2 cellular contexts compared by ENCODE assay signal in the genomic region with DNA sequence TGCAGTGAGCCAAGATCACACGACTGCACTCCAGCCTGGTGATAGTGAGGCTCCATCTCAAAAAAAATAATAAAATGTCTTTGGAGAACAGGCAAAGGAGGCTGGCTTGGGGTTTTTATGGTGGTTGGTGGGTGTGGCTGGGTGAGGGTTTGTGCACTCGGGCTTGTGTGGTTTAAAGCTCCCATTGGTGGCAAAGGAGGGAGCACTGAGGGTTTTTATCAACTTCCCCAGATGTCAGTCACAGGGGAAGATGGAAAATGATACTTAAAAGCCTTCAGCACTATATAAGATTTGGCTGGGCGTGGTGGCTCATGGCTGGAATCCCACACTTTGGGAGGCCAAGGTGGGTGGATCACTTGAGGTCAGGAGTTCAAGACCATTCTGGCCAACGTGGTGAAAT.
TF ChIP-seq lines count a peak whose summit lies in the region.

No MANE protein-coding gene starts in this region.

TF ChIP-seq in K562, 482 proteins besides CTCF, POLR2A, EP300 and RAD21 (continues in another document):
- peak; percentile 68 for TF ChIP-seq ARID1B (IDR thresholded peaks at IDR 0.05)
- TF ChIP-seq ZNF324 (CRISPR knock-in tag; IDR thresholded peaks at IDR 0.05): no peak
- TF ChIP-seq ZNF3 (CRISPR knock-in tag; IDR thresholded peaks at IDR 0.05): no peak
- TF ChIP-seq KDM1A (IDR thresholded peaks at IDR 0.05): 0 out of 4 replicates have a peak, but pooled peaks of 1 of the 2 experiments have one; percentile 46
- TF ChIP-seq PTRF (tag; IDR thresholded peaks at IDR 0.05): no peak
- 0 out of 2 replicates have a peak, but pooled peaks have one; percentile 26 for TF ChIP-seq KLF1 (tag; IDR thresholded peaks at IDR 0.05)
- TF ChIP-seq POLR3A (IDR thresholded peaks at IDR 0.05; ENCODE audit: borderline replicate concordance, extremely low read depth, insufficient read depth, insufficient read length): no peak
- TF ChIP-seq FOS (IDR thresholded peaks at IDR 0.05; ENCODE audit: extremely low read depth, insufficient read length): no peak
- peak; percentile 71; the same call in 1 of the 2 replicates for TF ChIP-seq CTBP1 (IDR thresholded peaks at IDR 0.05; ENCODE audit: borderline replicate concordance)
- TF ChIP-seq TAF9B (IDR thresholded peaks at IDR 0.05; ENCODE audit: partially characterized antibody): no peak
- TF ChIP-seq, protein P1, sequence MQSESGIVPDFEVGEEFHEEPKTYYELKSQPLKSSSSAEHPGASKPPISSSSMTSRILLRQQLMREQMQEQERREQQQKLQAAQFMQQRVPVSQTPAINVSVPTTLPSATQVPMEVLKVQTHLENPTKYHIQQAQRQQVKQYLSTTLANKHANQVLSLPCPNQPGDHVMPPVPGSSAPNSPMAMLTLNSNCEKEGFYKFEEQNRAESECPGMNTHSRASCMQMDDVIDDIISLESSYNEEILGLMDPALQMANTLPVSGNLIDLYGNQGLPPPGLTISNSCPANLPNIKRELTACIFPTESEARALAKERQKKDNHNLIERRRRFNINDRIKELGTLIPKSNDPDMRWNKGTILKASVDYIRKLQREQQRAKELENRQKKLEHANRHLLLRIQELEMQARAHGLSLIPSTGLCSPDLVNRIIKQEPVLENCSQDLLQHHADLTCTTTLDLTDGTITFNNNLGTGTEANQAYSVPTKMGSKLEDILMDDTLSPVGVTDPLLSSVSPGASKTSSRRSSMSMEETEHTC (IDR thresholded peaks at IDR 0.05): 0 out of 2 replicates have a peak, but pooled peaks have one; percentile 10
- TF ChIP-seq TAL1 (IDR thresholded peaks at IDR 0.05): 0 out of 2 replicates have a peak, but pooled peaks have one; percentile 21
- TF ChIP-seq NCOR1 (IDR thresholded peaks at IDR 0.05): peak; percentile 25; the same call in 1 of the 2 replicates
- TF ChIP-seq, protein P2, sequence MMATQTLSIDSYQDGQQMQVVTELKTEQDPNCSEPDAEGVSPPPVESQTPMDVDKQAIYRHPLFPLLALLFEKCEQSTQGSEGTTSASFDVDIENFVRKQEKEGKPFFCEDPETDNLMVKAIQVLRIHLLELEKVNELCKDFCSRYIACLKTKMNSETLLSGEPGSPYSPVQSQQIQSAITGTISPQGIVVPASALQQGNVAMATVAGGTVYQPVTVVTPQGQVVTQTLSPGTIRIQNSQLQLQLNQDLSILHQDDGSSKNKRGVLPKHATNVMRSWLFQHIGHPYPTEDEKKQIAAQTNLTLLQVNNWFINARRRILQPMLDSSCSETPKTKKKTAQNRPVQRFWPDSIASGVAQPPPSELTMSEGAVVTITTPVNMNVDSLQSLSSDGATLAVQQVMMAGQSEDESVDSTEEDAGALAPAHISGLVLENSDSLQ (IDR thresholded peaks at IDR 0.05): peak; percentile 90
- TF ChIP-seq CBFA2T3 (IDR thresholded peaks at IDR 0.05): peak; percentile 63
- TF ChIP-seq ZNF57 (CRISPR knock-in tag; IDR thresholded peaks at IDR 0.05): no peak
- TF ChIP-seq TCF3 (CRISPR knock-in tag; IDR thresholded peaks at IDR 0.05): peak; percentile 66
- TF ChIP-seq CBFA2T2 (conservative IDR thresholded peaks at IDR 0.05): 0 out of 2 replicates have a peak, but pooled peaks have one; percentile 25
- no peak for TF ChIP-seq TBL1XR1 (IDR thresholded peaks at IDR 0.05; ENCODE audit: low read length in 2 of 2)
- TF ChIP-seq, protein P3, sequence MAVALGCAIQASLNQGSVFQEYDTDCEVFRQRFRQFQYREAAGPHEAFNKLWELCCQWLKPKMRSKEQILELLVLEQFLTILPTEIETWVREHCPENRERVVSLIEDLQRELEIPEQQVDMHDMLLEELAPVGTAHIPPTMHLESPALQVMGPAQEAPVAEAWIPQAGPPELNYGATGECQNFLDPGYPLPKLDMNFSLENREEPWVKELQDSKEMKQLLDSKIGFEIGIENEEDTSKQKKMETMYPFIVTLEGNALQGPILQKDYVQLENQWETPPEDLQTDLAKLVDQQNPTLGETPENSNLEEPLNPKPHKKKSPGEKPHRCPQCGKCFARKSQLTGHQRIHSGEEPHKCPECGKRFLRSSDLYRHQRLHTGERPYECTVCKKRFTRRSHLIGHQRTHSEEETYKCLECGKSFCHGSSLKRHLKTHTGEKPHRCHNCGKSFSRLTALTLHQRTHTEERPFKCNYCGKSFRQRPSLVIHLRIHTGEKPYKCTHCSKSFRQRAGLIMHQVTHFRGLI (CRISPR knock-in tag; IDR thresholded peaks at IDR 0.05): no peak
- 0 out of 4 replicates have a peak, but pooled peaks of 1 of the 2 experiments have one; percentile 30 for TF ChIP-seq HDAC1 (IDR thresholded peaks at IDR 0.05)
- TF ChIP-seq RCOR1 (IDR thresholded peaks at IDR 0.05; ENCODE audit: borderline replicate concordance in 1 of 2, low read depth in 2 of 2, low read length in 2 of 2): peak in 1 of 2 experiments; percentile 81; a peak in 2 of 4 replicates
- TF ChIP-seq, protein P4, sequence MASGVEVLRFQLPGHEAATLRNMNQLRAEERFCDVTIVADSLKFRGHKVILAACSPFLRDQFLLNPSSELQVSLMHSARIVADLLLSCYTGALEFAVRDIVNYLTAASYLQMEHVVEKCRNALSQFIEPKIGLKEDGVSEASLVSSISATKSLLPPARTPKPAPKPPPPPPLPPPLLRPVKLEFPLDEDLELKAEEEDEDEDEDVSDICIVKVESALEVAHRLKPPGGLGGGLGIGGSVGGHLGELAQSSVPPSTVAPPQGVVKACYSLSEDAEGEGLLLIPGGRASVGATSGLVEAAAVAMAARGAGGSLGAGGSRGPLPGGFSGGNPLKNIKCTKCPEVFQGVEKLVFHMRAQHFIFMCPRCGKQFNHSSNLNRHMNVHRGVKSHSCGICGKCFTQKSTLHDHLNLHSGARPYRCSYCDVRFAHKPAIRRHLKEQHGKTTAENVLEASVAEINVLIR (CRISPR knock-in tag; IDR thresholded peaks at IDR 0.05): no peak
- TF ChIP-seq BCOR (IDR thresholded peaks at IDR 0.05): 0 out of 2 replicates have a peak, but pooled peaks have one; percentile 10
- TF ChIP-seq, protein P5, sequence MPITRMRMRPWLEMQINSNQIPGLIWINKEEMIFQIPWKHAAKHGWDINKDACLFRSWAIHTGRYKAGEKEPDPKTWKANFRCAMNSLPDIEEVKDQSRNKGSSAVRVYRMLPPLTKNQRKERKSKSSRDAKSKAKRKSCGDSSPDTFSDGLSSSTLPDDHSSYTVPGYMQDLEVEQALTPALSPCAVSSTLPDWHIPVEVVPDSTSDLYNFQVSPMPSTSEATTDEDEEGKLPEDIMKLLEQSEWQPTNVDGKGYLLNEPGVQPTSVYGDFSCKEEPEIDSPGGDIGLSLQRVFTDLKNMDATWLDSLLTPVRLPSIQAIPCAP (CRISPR knock-in tag; IDR thresholded peaks at IDR 0.05; ENCODE audit: borderline replicate concordance): no peak
- peak; percentile 39; the same call in 1 of the 2 replicates for TF ChIP-seq TEAD4 (IDR thresholded peaks at IDR 0.05; ENCODE audit: low read length)
- TF ChIP-seq TEAD4 (CRISPR knock-in tag; IDR thresholded peaks at IDR 0.05; ENCODE audit: borderline replicate concordance): no peak
- TF ChIP-seq GTF2E2 (tag; IDR thresholded peaks at IDR 0.05): no peak
- TF ChIP-seq KDM5B (IDR thresholded peaks at IDR 0.05; ENCODE audit: insufficient replicate concordance, low read depth, low read length): no peak
- no peak for TF ChIP-seq FOXM1 (IDR thresholded peaks at IDR 0.05; ENCODE audit: low read depth)
- no peak for TF ChIP-seq FOXM1 (CRISPR knock-in tag; IDR thresholded peaks at IDR 0.05; ENCODE audit: low read depth)
- TF ChIP-seq HDAC2 (IDR thresholded peaks at IDR 0.05): 0 out of 2 replicates have a peak, but pooled peaks have one; percentile 24
- TF ChIP-seq FOXJ2 (tag; IDR thresholded peaks at IDR 0.05): no peak

TF ChIP-seq in GM12891, 5 proteins besides CTCF, POLR2A, EP300 and RAD21:
- TF ChIP-seq TAF1 (IDR thresholded peaks at IDR 0.05; ENCODE audit: low read depth, low read length): no peak
- TF ChIP-seq POU2F2 (IDR thresholded peaks at IDR 0.05; ENCODE audit: low read depth, low read length): no peak
- TF ChIP-seq PAX5 (IDR thresholded peaks at IDR 0.05; ENCODE audit: insufficient read depth, low read length, severe bottlenecking): no peak
- no peak for TF ChIP-seq POLR2AphosphoS5 (IDR thresholded peaks at IDR 0.05; ENCODE audit: low read depth, low read length)
- no peak for TF ChIP-seq SPI1 (IDR thresholded peaks at IDR 0.05; ENCODE audit: low read depth, low read length)
